Comparison of ENCODE assay signal across 17 cellular contexts in genomic region chr21:34913786-34914185, GRCh38.
A peak's percentile ranks its signal among the peaks of the same experiment; 100 is the strongest.
DNase-seq lines count a peak whose midpoint lies in the region; ATAC-seq and TF ChIP-seq lines count a peak whose summit lies in the region.
"Had no signal": no experiment of that assay in that cellular context is flagged by ENCODE, and none has a peak within 500 bp of the region (broad histone marks: within the 10 kb centered on the region; RNA-seq: fewer than 3 reads in every experiment).

No MANE protein-coding gene starts in this region.

- peaks cover 71% of the 10 kb centered on the region for H3K4me1 Mint-ChIP-seq in CD8-positive, alpha-beta T cell (ENCODE audit: low read depth)

- TF ChIP-seq RAD21 in IMR-90 (IDR thresholded peaks at IDR 0.05; ENCODE audit: low read length): no peak

- TF ChIP-seq CTCF in CD8-positive, alpha-beta T cell (IDR thresholded peaks at IDR 0.05): no peak
- TF ChIP-seq CTCF in IMR-90 (conservative IDR thresholded peaks at IDR 0.05; ENCODE audit: low read depth, low read length): no peak
- no peak for TF ChIP-seq CTCF in fibroblast of mammary gland (conservative IDR thresholded peaks at IDR 0.05; ENCODE audit: control insufficient read depth, insufficient read depth, low read depth, low read length)
- no peak for TF ChIP-seq CTCF in breast epithelium (IDR thresholded peaks at IDR 0.05)

- no CpG with 5 or more reads among the region's 6 CpGs for WGBS in IMR-90 (ENCODE audit: extremely low coverage in 2 of 2, insufficient read length in 1 of 2), 2 experiments

- peak overlapping the region; percentile 6 for H2BK5ac ChIP-seq in IMR-90 (ENCODE audit: low read depth, low read length, poor library complexity, severe bottlenecking)

- peak overlapping the region; percentile 96 for H4K91ac ChIP-seq in IMR-90 (ENCODE audit: insufficient read depth, low read depth, low read length)

- no peak overlapping the region for H3K4me3 ChIP-seq in CD8-positive, alpha-beta T cell (ENCODE audit: low read depth, low read length)
- H3K4me3 ChIP-seq in IMR-90 (ENCODE audit: insufficient read depth, low read depth, low read length) (no peak overlapping the region), fibroblast of mammary gland (ENCODE audit: control insufficient read depth, low read depth, low read length) (no peak overlapping the region), breast epithelium (no peak overlapping the region)
- H3K4me3 ChIP-seq: HAP-1, SJCRH30 had no signal

- H3K4me1 ChIP-seq in CD8-positive, alpha-beta T cell (ENCODE audit: insufficient read depth, low read length): peaks cover 13% of the 10 kb centered on the region
- H3K4me1 ChIP-seq in IMR-90 (ENCODE audit: control insufficient read depth, insufficient read depth, low read length) (peaks cover 25% of the 10 kb centered on the region), breast epithelium (no peaks in the 10 kb centered on the region)
- H3K4me1 ChIP-seq: SJCRH30 had no signal

- peak overlapping the region; percentile 98 for H3K4ac ChIP-seq in IMR-90 (ENCODE audit: low read depth, low read length)

- H3K79me1 ChIP-seq in IMR-90 (ENCODE audit: low read depth in 1 of 2, low read length in 2 of 2): peaks cover 0 to 16% of the 10 kb centered on the region in 2 experiments; a peak in 2 of 4 replicates

- H3K4me2 ChIP-seq in IMR-90 (ENCODE audit: low read depth, low read length): no peak overlapping the region

- H3K9me3 ChIP-seq in CD8-positive, alpha-beta T cell (ENCODE audit: low read length): no peaks in the 10 kb centered on the region
- H3K9me3 ChIP-seq in IMR-90 (ENCODE audit: control insufficient read depth, insufficient read depth, low read length) (no peaks in the 10 kb centered on the region), breast epithelium (no peaks in the 10 kb centered on the region)
- H3K9me3 ChIP-seq: HAP-1, SJCRH30 had no signal

- intact Hi-C loops in CD8-positive, alpha-beta T cell (cut with DNase I, micrococcal nuclease): no loop called here
- intact Hi-C loops in IMR-90 (cut with micrococcal nuclease): no loop called here
- intact Hi-C loops in breast epithelium (cut with DNase I; ENCODE audit: low total_unique reads): no loop called here

- peak overlapping the region; percentile 94 for H3K18ac ChIP-seq in IMR-90 (ENCODE audit: low read depth, low read length)

- H2AK9ac ChIP-seq in IMR-90 (replicated peaks; ENCODE audit: low read depth, low read length, poor library complexity): no peak overlapping the region

- peak overlapping the region; percentile 96; the same call in 2 of the 3 replicates for H2BK15ac ChIP-seq in IMR-90 (ENCODE audit: low read depth, low read length)

- no peaks in the 10 kb centered on the region for H4K20me1 ChIP-seq in IMR-90 (ENCODE audit: insufficient read depth, low read length)

- no peak overlapping the region for H3K56ac ChIP-seq in IMR-90 (ENCODE audit: extremely low read depth, insufficient read depth, low read length)

- H2BK120ac ChIP-seq in IMR-90 (ENCODE audit: low read depth, low read length): peak overlapping the region; percentile 100

- dilution Hi-C loops in IMR-90 (cut with HindIII; ENCODE audit: low sequenced_read_pairs, unreplicated experiment): no loop called here

- H3K4me3 Mint-ChIP-seq in CD8-positive, alpha-beta T cell: no peak overlapping the region
- H3K4me3 Mint-ChIP-seq: CD4-positive, alpha-beta T cell had no signal

- no peak overlapping the region for H3K27ac ChIP-seq in CD8-positive, alpha-beta T cell (ENCODE audit: low read depth, low read length)
- H3K27ac ChIP-seq in IMR-90 (ENCODE audit: insufficient read depth, low read length) (peak overlapping the region; percentile 62; the same call in 1 of the 2 replicates), breast epithelium (no peak overlapping the region)
- H3K27ac ChIP-seq: SJCRH30 had no signal

- H3K9me3 Mint-ChIP-seq in CD8-positive, alpha-beta T cell: no peaks in the 10 kb centered on the region
- H3K9me3 Mint-ChIP-seq: CD4-positive, alpha-beta T cell had no signal

- no TSS peak for BruUV-seq in IMR-90 (replicated peaks; lab: Mats Ljungman, UMichigan)

- no peak for DNase-seq in CD8-positive, alpha-beta T cell
- DNase-seq in IMR-90 (peak; percentile 31), fibroblast of mammary gland (ENCODE audit: low read depth) (peak; percentile 75), COLO668 (lab: John Stamatoyannopoulos, UW; ENCODE audit: unreplicated experiment) (no peak), NCI-H748 (lab: John Stamatoyannopoulos, UW; ENCODE audit: unreplicated experiment) (no peak), breast epithelium (ENCODE audit: low spot score in 2 of 2) (no peak)
- DNase-seq: CD4-positive, alpha-beta T cell; KBM-7; NCI-H1048; NCI-H226; NCI-H526; OCI-M1; RPMI8226; SJCRH30; T-helper 1 cell had no signal

- peak overlapping the region; percentile 99 for H2AK5ac ChIP-seq in IMR-90 (ENCODE audit: low read depth, low read length)

- H3K27ac Mint-ChIP-seq in CD8-positive, alpha-beta T cell: peak overlapping the region; percentile 32

- H2AFZ ChIP-seq in IMR-90 (replicated peaks; ENCODE audit: low read length, poor library complexity): no peak overlapping the region

- H4K8ac ChIP-seq in IMR-90 (ENCODE audit: low read depth in 2 of 2, low read length in 2 of 2): peak overlapping the region; percentile 49 to 73

- peaks cover 53% of the 10 kb centered on the region for H3K36me3 Mint-ChIP-seq in CD8-positive, alpha-beta T cell

- H3K9me1 ChIP-seq in IMR-90 (ENCODE audit: insufficient read depth, low read length): peaks cover 26% of the 10 kb centered on the region

- H3K27me3 ChIP-seq in CD8-positive, alpha-beta T cell (ENCODE audit: insufficient read depth, low read length): no peaks in the 10 kb centered on the region
- H3K27me3 ChIP-seq in IMR-90 (ENCODE audit: control insufficient read depth, insufficient read depth, low read length): no peaks in the 10 kb centered on the region
- H3K27me3 ChIP-seq in breast epithelium: no peaks in the 10 kb centered on the region
- H3K27me3 ChIP-seq: SJCRH30 had no signal

- H3K14ac ChIP-seq in IMR-90 (replicated peaks; ENCODE audit: low read depth, low read length): peak overlapping the region; percentile 89

- POLR2A ChIA-PET in CD8-positive, alpha-beta T cell (lab: Charles Lee): interaction anchor here (0.6 kb wide), 2 partner anchors 57 to 91 kb away, joined by 3 read pairs; no protein-coding TSS in a partner anchor
- POLR2A ChIA-PET in IMR-90 (lab: Charles Lee; ENCODE audit: unreplicated experiment): no interaction called here

- no peaks in the 10 kb centered on the region for H3K27me3 Mint-ChIP-seq in CD8-positive, alpha-beta T cell (ENCODE audit: low read depth)
- H3K27me3 Mint-ChIP-seq: CD4-positive, alpha-beta T cell had no signal

- in situ Hi-C loops in IMR-90 (cut with MboI; ENCODE audit: low sequenced_read_pairs): loop anchor here (10.0 kb wide), 1 partner anchor 131 kb away; the partner anchor contains the start of gene RUNX1

- H3K9ac ChIP-seq in IMR-90 (ENCODE audit: low read depth, low read length): no peak overlapping the region

- TF ChIP-seq POLR2A in IMR-90 (IDR thresholded peaks at IDR 0.05; ENCODE audit: low read depth, low read length) (no peak), breast epithelium (IDR thresholded peaks at IDR 0.05) (no peak)

- peak overlapping the region; percentile 99 for H2BK20ac ChIP-seq in IMR-90 (ENCODE audit: low read depth, low read length)

- CTCF ChIA-PET in CD8-positive, alpha-beta T cell (lab: Charles Lee): interaction anchor here (0.9 to 1.0 kb wide), 2 partner anchors 14 to 24 kb away, joined by 3 to 4 read pairs; no protein-coding TSS in a partner anchor
- CTCF ChIA-PET in IMR-90 (lab: Yijun Ruan, JAX): interaction anchor here (0.6 kb wide), 1 partner anchor 896 kb away, joined by 3 read pairs; no protein-coding TSS in a partner anchor

- H4K5ac ChIP-seq in IMR-90 (ENCODE audit: low read depth, low read length): peak overlapping the region; percentile 4; the same call in 1 of the 2 replicates

- ATAC-seq in CD8-positive, alpha-beta T cell: no peak
- no peak; the same call in 1 of the 2 replicates for ATAC-seq in IMR-90 (ENCODE audit: low read depth)
- ATAC-seq in HG03139 (IDR thresholded peaks at IDR 0.05; ENCODE audit: unreplicated experiment): no peak

- no peaks in the 10 kb centered on the region for H3K36me3 ChIP-seq in CD8-positive, alpha-beta T cell (ENCODE audit: insufficient read depth, low read length)
- H3K36me3 ChIP-seq in IMR-90 (ENCODE audit: control insufficient read depth, insufficient read depth, low read length) (no peaks in the 10 kb centered on the region), breast epithelium (no peaks in the 10 kb centered on the region)
- H3K36me3 ChIP-seq: HAP-1 had no signal

- peak overlapping the region; percentile 85 for H3K23ac ChIP-seq in IMR-90 (ENCODE audit: low read depth, low read length)

TF ChIP-seq in IMR-90, 13 proteins besides CTCF, POLR2A, EP300 and RAD21:
- TF ChIP-seq SMC3 (IDR thresholded peaks at IDR 0.05; ENCODE audit: low read depth, low read length): no peak
- TF ChIP-seq CHD1 (IDR thresholded peaks at IDR 0.05; ENCODE audit: low read depth, low read length): no peak
- TF ChIP-seq MAZ (IDR thresholded peaks at IDR 0.05; ENCODE audit: borderline replicate concordance, low read depth, low read length): no peak
- no peak for TF ChIP-seq MAFK (IDR thresholded peaks at IDR 0.05; ENCODE audit: low read depth, low read length)
- TF ChIP-seq ELK1 (IDR thresholded peaks at IDR 0.05; ENCODE audit: borderline replicate concordance, low read depth, low read length): no peak
- no peak for TF ChIP-seq MXI1 (IDR thresholded peaks at IDR 0.05; ENCODE audit: borderline replicate concordance, low read depth, low read length)
- TF ChIP-seq RCOR1 (IDR thresholded peaks at IDR 0.05; ENCODE audit: insufficient replicate concordance, low read length): no peak

Comparison
In these comparisons a context has a peak if more than half of its experiments do, and no peak if none do; other contexts are left out.
1. DNase-seq: peak in IMR-90 (single experiment) and fibroblast of mammary gland (single experiment); none in CD8-positive, alpha-beta T cell (0 of 7), COLO668 (single experiment), NCI-H748 (single experiment) and breast epithelium (0 of 2).